ENCODE assay signal across 4 cellular contexts in genomic region chr2:229111744-229112143, GRCh38.
"Had no signal": no experiment of that assay in that cellular context is flagged by ENCODE, and none has a peak within 500 bp of the region (broad histone marks: within the 10 kb centered on the region; RNA-seq: fewer than 3 reads in every experiment).

No MANE protein-coding gene starts in this region.

- H3K9me3 Mint-ChIP-seq: GM23338, H9 had no signal

- H3K4me1 Mint-ChIP-seq: H9, IgD-negative memory B cell had no signal

- H2AFZ ChIP-seq: GM23338 had no signal

- H3K4me2 ChIP-seq: GM23338 had no signal

- H3K27ac Mint-ChIP-seq: GM23338, H9, IgD-negative memory B cell had no signal

- H3K4me3 ChIP-seq: GM23338 had no signal

- H3K27me3 Mint-ChIP-seq: IgD-negative memory B cell had no signal

- ATAC-seq: GM23338 had no signal

- H3K4me3 Mint-ChIP-seq: GM23338, H9, IgD-negative memory B cell had no signal

- DNase-seq: H9, HCEC 1CT had no signal
